Comparison of ENCODE assay signal across 7 cellular contexts in the genomic region with DNA sequence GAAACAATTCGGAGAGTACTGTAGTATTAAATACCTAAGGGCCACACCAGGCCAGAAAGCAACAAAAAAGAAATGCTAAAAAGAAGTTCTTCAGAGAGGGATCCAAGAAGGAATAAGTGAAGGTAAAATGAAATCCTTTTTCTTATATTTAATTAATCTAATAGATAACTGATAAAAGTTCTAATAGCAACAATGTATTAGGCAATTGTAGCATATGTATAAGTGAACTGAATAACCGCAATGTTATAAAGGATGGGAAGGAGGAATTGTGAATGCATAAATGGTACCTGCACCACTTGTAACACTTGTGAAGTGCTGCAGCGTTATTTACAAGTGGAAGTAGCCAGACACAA. TPM values are rescaled to one million over a fixed set of nuclear protein-coding genes. Genes with fewer than 3 reads are reported as not detected.
DNase-seq lines count a peak whose midpoint lies in the region; ATAC-seq and TF ChIP-seq lines count a peak whose summit lies in the region.

No MANE protein-coding gene starts in this region.

- H3K9me3 Mint-ChIP-seq in CD14-positive monocyte, result peaks cover 0 to 1% (median 0%) of the 10 kb centered on the region in 7 donors
- H3K9me3 Mint-ChIP-seq in activated T-helper 2 cell treated with anti-CD3 and anti-CD28 coated beads, Interferon-gamma antibody, Interleukin-2, Interleukin-4, amounts not matched to agents 10 μg/mL and 5 μg/mL and 100 μg/mL, durations not matched to agents 14 hours and 24 hours and 36 hours, result no peaks in the 10 kb centered on the region
- peaks cover 0 to 4% (median 0%) of the 10 kb centered on the region in 11 donors for H3K9me3 Mint-ChIP-seq in naive thymus-derived CD4-positive, alpha-beta T cell

- no peaks in the 10 kb centered on the region for H3K9me2 ChIP-seq in GM23248 (ENCODE audit: insufficient read depth)

- H3K27ac Mint-ChIP-seq in CD14-positive monocyte, result no peak overlapping the region
- peak overlapping the region; percentile 92 for H3K27ac Mint-ChIP-seq in activated T-helper 2 cell treated with anti-CD3 and anti-CD28 coated beads, Interferon-gamma antibody, Interleukin-2, Interleukin-4, amounts not matched to agents 10 μg/mL and 5 μg/mL and 100 μg/mL, durations not matched to agents 14 hours and 24 hours and 36 hours
- H3K27ac Mint-ChIP-seq in naive thymus-derived CD4-positive, alpha-beta T cell, result peak overlapping the region; percentile 91 to 100 (median 96)

- TF ChIP-seq POLR2A in testis (IDR thresholded peaks at IDR 0.05), result no peak

- H2AFZ ChIP-seq in GM23248, result peak overlapping the region; percentile 84

- no peaks in the 10 kb centered on the region for H3K36me3 Mint-ChIP-seq in CD14-positive monocyte
- peaks cover 8% of the 10 kb centered on the region for H3K36me3 Mint-ChIP-seq in activated T-helper 2 cell treated with anti-CD3 and anti-CD28 coated beads, Interferon-gamma antibody, Interleukin-2, Interleukin-4, amounts not matched to agents 10 μg/mL and 5 μg/mL and 100 μg/mL, durations not matched to agents 14 hours and 24 hours and 36 hours (ENCODE audit: low read depth)
- H3K36me3 Mint-ChIP-seq in naive thymus-derived CD4-positive, alpha-beta T cell, result peaks cover 0 to 15% (median 0%) of the 10 kb centered on the region in 5 donors

- DNase-seq in CD14-positive monocyte (ENCODE audit: low spot score) (no peak), GM23248 (no peak), testis (no peak)
- DNase-seq in activated T-helper 2 cell treated with anti-CD3 and anti-CD28 coated beads, Interferon-gamma antibody, Interleukin-2, Interleukin-4, amounts not matched to agents 10 μg/mL and 5 μg/mL and 100 μg/mL, durations not matched to agents 14 hours and 24 hours and 36 hours (ENCODE audit: low spot score), result no peak
- no peak for DNase-seq in naive thymus-derived CD4-positive, alpha-beta T cell

- H3K27me3 ChIP-seq in GM23248 (replicated peaks; ENCODE audit: insufficient read depth) (no peaks in the 10 kb centered on the region), testis (no peaks in the 10 kb centered on the region)
- H3K27me3 ChIP-seq in naive thymus-derived CD4-positive, alpha-beta T cell (ENCODE audit: control insufficient read depth in 2 of 2, insufficient read depth in 2 of 2, low read length in 2 of 2), result no peaks in the 10 kb centered on the region

- H3K4me2 ChIP-seq in GM23248 (ENCODE audit: unreplicated experiment), result peak overlapping the region; percentile 85

- H4K20me1 ChIP-seq in GM23248 (ENCODE audit: insufficient read depth), result no peaks in the 10 kb centered on the region

- H3K4me3 ChIP-seq in GM23248 (peak overlapping the region; percentile 68), testis (no peak overlapping the region)
- no peak overlapping the region for H3K4me3 ChIP-seq in naive thymus-derived CD4-positive, alpha-beta T cell (ENCODE audit: low read length)

- TF ChIP-seq CTCF in CD14-positive monocyte (IDR thresholded peaks at IDR 0.05) (peak; percentile 34), testis (IDR thresholded peaks at IDR 0.05) (no peak)

- in situ Hi-C loops in GM23248 (cut with MboI), result no loop called here

- H3K9me3 ChIP-seq in GM23248 (ENCODE audit: low read depth) (no peaks in the 10 kb centered on the region), testis (no peaks in the 10 kb centered on the region)
- H3K9me3 ChIP-seq in naive thymus-derived CD4-positive, alpha-beta T cell (ENCODE audit: control insufficient read depth in 2 of 3, low read length in 3 of 3), result no peaks in the 10 kb centered on the region

- CTCF ChIA-PET in naive thymus-derived CD4-positive, alpha-beta T cell (lab: Charles Lee), result interaction anchor here (1.1 to 2.4 kb wide), 7 partner anchors 17 to 445 kb away, joined by 3 to 82 read pairs (median 9); a partner anchor contains a TSS

- peaks cover 7 to 14% (median 9%) of the 10 kb centered on the region in 3 donors for H3K27me3 Mint-ChIP-seq in CD14-positive monocyte (ENCODE audit: low read depth in 3 of 3)
- no peaks in the 10 kb centered on the region for H3K27me3 Mint-ChIP-seq in activated T-helper 2 cell treated with anti-CD3 and anti-CD28 coated beads, Interferon-gamma antibody, Interleukin-2, Interleukin-4, amounts not matched to agents 10 μg/mL and 5 μg/mL and 100 μg/mL, durations not matched to agents 14 hours and 24 hours and 36 hours (ENCODE audit: low read depth)
- no peaks in the 10 kb centered on the region for H3K27me3 Mint-ChIP-seq in naive thymus-derived CD4-positive, alpha-beta T cell

- POLR2A ChIA-PET in naive thymus-derived CD4-positive, alpha-beta T cell (lab: Charles Lee), result interaction anchor here (2.1 to 13.2 kb wide), 5 partner anchors 11 to 77 kb away, joined by 12 to 495 read pairs (median 25); a partner anchor contains a TSS

- H3K4me1 Mint-ChIP-seq in CD14-positive monocyte, result peaks cover 30% of the 10 kb centered on the region
- peaks cover 58% of the 10 kb centered on the region for H3K4me1 Mint-ChIP-seq in activated T-helper 2 cell treated with anti-CD3 and anti-CD28 coated beads, Interferon-gamma antibody, Interleukin-2, Interleukin-4, amounts not matched to agents 10 μg/mL and 5 μg/mL and 100 μg/mL, durations not matched to agents 14 hours and 24 hours and 36 hours (ENCODE audit: low read depth)
- H3K4me1 Mint-ChIP-seq in naive thymus-derived CD4-positive, alpha-beta T cell, result peaks cover 31 to 61% (median 53%) of the 10 kb centered on the region in 7 donors

- H3K4me3 Mint-ChIP-seq in CD14-positive monocyte, result no peak overlapping the region
- peak overlapping the region; percentile 91 for H3K4me3 Mint-ChIP-seq in activated T-helper 2 cell treated with anti-CD3 and anti-CD28 coated beads, Interferon-gamma antibody, Interleukin-2, Interleukin-4, amounts not matched to agents 10 μg/mL and 5 μg/mL and 100 μg/mL, durations not matched to agents 14 hours and 24 hours and 36 hours (ENCODE audit: low read depth)
- H3K4me3 Mint-ChIP-seq in naive thymus-derived CD4-positive, alpha-beta T cell, result peak overlapping the region; percentile 91 to 100 (median 94)

- H3F3A ChIP-seq in GM23248 (ENCODE audit: insufficient read depth), result peaks cover 13% of the 10 kb centered on the region; the same call in 1 of the 2 replicates

- intact Hi-C loops in CD14-positive monocyte (cut with micrococcal nuclease) (loop anchor here in 1 of 2 donors (2.0 to 5.0 kb wide), 3 partner anchors 35 to 432 kb away; a partner anchor contains a TSS), testis (cut with DNase I; ENCODE audit: low total_unique reads) (no loop called here)
- intact Hi-C loops in activated T-helper 2 cell treated with anti-CD3 and anti-CD28 coated beads, Interferon-gamma antibody, Interleukin-2, Interleukin-4, amounts not matched to agents 10 μg/mL and 5 μg/mL and 100 μg/mL, durations not matched to agents 14 hours and 24 hours and 36 hours (cut with micrococcal nuclease), result loop anchor here (1.0 to 2.0 kb wide), 3 partner anchors 11 to 358 kb away; a partner anchor contains a TSS
- intact Hi-C loops in naive thymus-derived CD4-positive, alpha-beta T cell (cut with micrococcal nuclease), result loop anchor here (1.0 to 5.0 kb wide), 12 partner anchors 11 to 468 kb away; a partner anchor contains a TSS

- peak overlapping the region; percentile 42 for H3K9ac ChIP-seq in GM23248

- H3K27ac ChIP-seq in GM23248 (peak overlapping the region; percentile 22; the same call in 1 of the 2 replicates), testis (no peak overlapping the region)
- H3K27ac ChIP-seq in naive thymus-derived CD4-positive, alpha-beta T cell (ENCODE audit: low read depth, low read length), result no peak overlapping the region

- H3K4me1 ChIP-seq in GM23248 (ENCODE audit: insufficient read depth) (peaks cover 5% of the 10 kb centered on the region), testis (peaks cover 6% of the 10 kb centered on the region)
- peaks cover 29% of the 10 kb centered on the region in 2 donors for H3K4me1 ChIP-seq in naive thymus-derived CD4-positive, alpha-beta T cell (ENCODE audit: control insufficient read depth in 2 of 2, insufficient read depth in 2 of 2, low read length in 2 of 2)

- H3K79me2 ChIP-seq in GM23248 (ENCODE audit: insufficient read depth), result peaks cover 10% of the 10 kb centered on the region

- no peak for ATAC-seq in naive thymus-derived CD4-positive, alpha-beta T cell
- no peak for ATAC-seq in GM21529 (IDR thresholded peaks at IDR 0.05; ENCODE audit: unreplicated experiment)
- ATAC-seq in GM18870 (IDR thresholded peaks at IDR 0.05; ENCODE audit: unreplicated experiment), result no peak

- H3K36me3 ChIP-seq in GM23248 (ENCODE audit: low read depth) (no peaks in the 10 kb centered on the region), testis (ENCODE audit: low read depth, missing control alignments) (no peaks in the 10 kb centered on the region)
- no peaks in the 10 kb centered on the region for H3K36me3 ChIP-seq in naive thymus-derived CD4-positive, alpha-beta T cell (ENCODE audit: control insufficient read depth in 2 of 3, insufficient read depth in 3 of 3, low read length in 3 of 3)

- WGBS in GM23248 (ENCODE audit: low coverage in 1 of 2, low lambda C conversion rate in 2 of 2, missing lambda C conversion rate in 2 of 2), 2 experiments, result 38 to 39% methylated on average over 3 of the region's 3 CpGs
- 23 to 27% methylated on average over 3 of the region's 3 CpGs for WGBS in testis, 2 donors

RNA-seq across cellular contexts. Expression of a gene that starts 21.8 kb away (rescaled TPM):
- 1,000 to 10,000 TPM; 5,130 to 6,847 TPM for polyA plus RNA-seq in CD14-positive monocyte
- total RNA-seq in GM23248 (2014; rRNA removed; shearing (Covaris generic)), result 3,621 and 4,663 TPM in 2 replicates
- polyA plus RNA-seq in GM23248 (2016; fragmentation: Nextera tagmentation; extraction: Ambion mirVana), result 6,241 and 6,275 TPM in 2 replicates
- total RNA-seq in activated T-helper 2 cell treated with anti-CD3 and anti-CD28 coated beads, Interferon-gamma antibody, Interleukin-2, Interleukin-4, amounts not matched to agents 10 μg/mL and 5 μg/mL and 100 μg/mL, durations not matched to agents 14 hours and 24 hours and 36 hours, result 2,676 and 2,847 TPM in 2 replicates
- 1,000 to 10,000 TPM; 1,492 to 5,756 (median 1,578) TPM for total RNA-seq in naive thymus-derived CD4-positive, alpha-beta T cell
- polyA plus RNA-seq in naive thymus-derived CD4-positive, alpha-beta T cell, result 1,000 to 10,000 TPM; 6,721 to 8,256 TPM
- total RNA-seq in testis, result 1,000 to 10,000 TPM; 2,819 to 3,571 TPM
- 1,824 TPM for polyA plus RNA-seq in testis (ENCODE audit: insufficient read depth, low read depth, low replicate concordance)

RNA-seq across cellular contexts. Expression of a gene that starts 43.7 kb away (rescaled TPM):
- 10 to 100 TPM; 22.5 to 28.5 TPM for polyA plus RNA-seq in CD14-positive monocyte
- total RNA-seq in GM23248 (2014; rRNA removed; shearing (Covaris generic)), result 87.2 and 131 TPM in 2 replicates
- 52.5 and 54.3 TPM in 2 replicates for polyA plus RNA-seq in GM23248 (2016; fragmentation: Nextera tagmentation; extraction: Ambion mirVana)
- total RNA-seq in activated T-helper 2 cell treated with anti-CD3 and anti-CD28 coated beads, Interferon-gamma antibody, Interleukin-2, Interleukin-4, amounts not matched to agents 10 μg/mL and 5 μg/mL and 100 μg/mL, durations not matched to agents 14 hours and 24 hours and 36 hours, result 82.6 and 86.3 TPM in 2 replicates
- total RNA-seq in naive thymus-derived CD4-positive, alpha-beta T cell, result 10 to 100 TPM; 57.7 to 81.3 (median 60.8) TPM
- polyA plus RNA-seq in naive thymus-derived CD4-positive, alpha-beta T cell, result 10 to 100 TPM; 15.6 to 20.2 TPM
- 10 to 100 TPM; 53.9 to 56.9 TPM for total RNA-seq in testis
- polyA plus RNA-seq in testis (ENCODE audit: insufficient read depth, low read depth, low replicate concordance), result 141 TPM

RNA-seq across cellular contexts. Expression of a gene that starts 46.4 kb away (rescaled TPM):
- polyA plus RNA-seq in CD14-positive monocyte (under 1 TPM; 0.79 to 0.95 TPM), GM23248 (2016; fragmentation: Nextera tagmentation; extraction: Ambion mirVana) (3.4 and 3.8 TPM in 2 replicates), testis (ENCODE audit: insufficient read depth, low read depth, low replicate concordance) (82.5 TPM)
- 5.0 and 5.7 TPM in 2 replicates for total RNA-seq in GM23248 (2014; rRNA removed; shearing (Covaris generic))
- 67.9 and 71.2 TPM in 2 replicates for total RNA-seq in activated T-helper 2 cell treated with anti-CD3 and anti-CD28 coated beads, Interferon-gamma antibody, Interleukin-2, Interleukin-4, amounts not matched to agents 10 μg/mL and 5 μg/mL and 100 μg/mL, durations not matched to agents 14 hours and 24 hours and 36 hours
- 100 to 1,000 TPM in 4 of 5 experiments, 10 to 100 TPM in 1; 75.0 to 288 (median 182) TPM for total RNA-seq in naive thymus-derived CD4-positive, alpha-beta T cell
- polyA plus RNA-seq in naive thymus-derived CD4-positive, alpha-beta T cell, result 100 to 1,000 TPM; 119 to 204 TPM
- 10 to 100 TPM; 19.1 to 44.1 TPM for total RNA-seq in testis

Comparison
In these comparisons a context has a peak if more than half of its experiments do, and no peak if none do; other contexts are left out.
1. H3K27ac Mint-ChIP-seq: peak in activated T-helper 2 cell treated with anti-CD3 and anti-CD28 coated beads, Interferon-gamma antibody, Interleukin-2, Interleukin-4, amounts not matched to agents 10 μg/mL and 5 μg/mL and 100 μg/mL, durations not matched to agents 14 hours and 24 hours and 36 hours (single experiment) and naive thymus-derived CD4-positive, alpha-beta T cell (9 of 9); none in CD14-positive monocyte (0 of 7).
2. H3K4me3 Mint-ChIP-seq: peak in activated T-helper 2 cell treated with anti-CD3 and anti-CD28 coated beads, Interferon-gamma antibody, Interleukin-2, Interleukin-4, amounts not matched to agents 10 μg/mL and 5 μg/mL and 100 μg/mL, durations not matched to agents 14 hours and 24 hours and 36 hours (single experiment) and naive thymus-derived CD4-positive, alpha-beta T cell (10 of 10); none in CD14-positive monocyte (0 of 2).